Comparison of ENCODE assay signal across 1 cellular context in genomic region chr4:108651068-108651794, GRCh38.
A peak's percentile ranks its signal among the peaks of the same experiment; 100 is the strongest.
TF ChIP-seq lines count a peak whose summit lies in the region.

No MANE protein-coding gene starts in this region.

TF ChIP-seq in HepG2, 621 proteins besides CTCF, POLR2A, EP300 and RAD21:
- TF ChIP-seq SNRNP70 (IDR thresholded peaks at IDR 0.05; ENCODE audit: low read depth, low read length): no peak
- TF ChIP-seq, protein P1, sequence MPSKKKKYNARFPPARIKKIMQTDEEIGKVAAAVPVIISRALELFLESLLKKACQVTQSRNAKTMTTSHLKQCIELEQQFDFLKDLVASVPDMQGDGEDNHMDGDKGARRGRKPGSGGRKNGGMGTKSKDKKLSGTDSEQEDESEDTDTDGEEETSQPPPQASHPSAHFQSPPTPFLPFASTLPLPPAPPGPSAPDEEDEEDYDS (CRISPR knock-in tag; IDR thresholded peaks at IDR 0.05): 0 out of 2 replicates have a peak, but pooled peaks have one; percentile 8
- TF ChIP-seq SMARCE1 (IDR thresholded peaks at IDR 0.05; ENCODE audit: borderline replicate concordance): no peak
- no peak for TF ChIP-seq SMARCC2 (IDR thresholded peaks at IDR 0.05)
- TF ChIP-seq CBX5 (CRISPR knock-in tag; IDR thresholded peaks at IDR 0.05; ENCODE audit: borderline replicate concordance): no peak
- TF ChIP-seq CHD4 (IDR thresholded peaks at IDR 0.05; ENCODE audit: borderline replicate concordance, low read length): no peak
- TF ChIP-seq NFIC (IDR thresholded peaks at IDR 0.05; ENCODE audit: low read length): no peak
- TF ChIP-seq ZNF816 (CRISPR knock-in tag; IDR thresholded peaks at IDR 0.05; ENCODE audit: borderline replicate concordance): 0 out of 2 replicates have a peak, but pooled peaks have one; percentile 17
- 0 out of 2 replicates have a peak, but pooled peaks have one; percentile 18 for TF ChIP-seq KIAA2018 (CRISPR knock-in tag; IDR thresholded peaks at IDR 0.05; ENCODE audit: borderline replicate concordance)
- 0 out of 2 replicates have a peak, but pooled peaks have one; percentile 3 for TF ChIP-seq ZC3H13 (CRISPR knock-in tag; IDR thresholded peaks at IDR 0.05)
- no peak for TF ChIP-seq ZNF276 (CRISPR knock-in tag; IDR thresholded peaks at IDR 0.05; ENCODE audit: low read depth)
- 0 out of 2 replicates have a peak, but pooled peaks have one; percentile 2 for TF ChIP-seq ZNF367 (CRISPR knock-in tag; IDR thresholded peaks at IDR 0.05; ENCODE audit: borderline replicate concordance)
- peak; percentile 91 for TF ChIP-seq ZNF7 (CRISPR knock-in tag; IDR thresholded peaks at IDR 0.05)
- no peak for TF ChIP-seq ZNF83 (CRISPR knock-in tag; IDR thresholded peaks at IDR 0.05; ENCODE audit: borderline replicate concordance)
- TF ChIP-seq YEATS4 (CRISPR knock-in tag; IDR thresholded peaks at IDR 0.05; ENCODE audit: borderline replicate concordance): no peak
- TF ChIP-seq SATB2 (CRISPR knock-in tag; IDR thresholded peaks at IDR 0.05): 0 out of 2 replicates have a peak, but pooled peaks have one; percentile 7
- TF ChIP-seq, protein P2, sequence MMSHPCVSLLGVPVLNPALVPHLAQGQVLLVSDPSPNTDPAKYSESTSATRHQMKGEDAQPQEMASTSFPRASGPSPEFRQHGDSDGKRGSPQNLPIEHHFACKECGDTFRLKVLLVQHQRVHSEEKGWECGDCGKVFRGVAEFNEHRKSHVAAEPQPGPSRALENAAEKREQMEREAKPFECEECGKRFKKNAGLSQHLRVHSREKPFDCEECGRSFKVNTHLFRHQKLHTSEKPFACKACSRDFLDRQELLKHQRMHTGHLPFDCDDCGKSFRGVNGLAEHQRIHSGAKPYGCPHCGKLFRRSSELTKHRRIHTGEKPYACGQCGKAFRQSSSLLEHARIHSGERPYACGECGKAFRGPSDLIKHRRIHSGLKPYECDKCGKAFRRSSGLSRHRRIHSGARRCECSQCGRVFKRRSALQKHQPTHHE (CRISPR knock-in tag; IDR thresholded peaks at IDR 0.05; ENCODE audit: borderline replicate concordance): 0 out of 2 replicates have a peak, but pooled peaks have one; percentile 6
- TF ChIP-seq TEAD3 (CRISPR knock-in tag; optimal IDR thresholded peaks at IDR 0.05; ENCODE audit: borderline replicate concordance): no peak
- no peak for TF ChIP-seq STAG1 (CRISPR knock-in tag; IDR thresholded peaks at IDR 0.05)
- no peak for TF ChIP-seq TBX3 (IDR thresholded peaks at IDR 0.05; ENCODE audit: borderline replicate concordance)
- no peak for TF ChIP-seq MATR3 (CRISPR knock-in tag; IDR thresholded peaks at IDR 0.05)
